ENCODE assay signal across 1 cellular context in the genomic region with DNA sequence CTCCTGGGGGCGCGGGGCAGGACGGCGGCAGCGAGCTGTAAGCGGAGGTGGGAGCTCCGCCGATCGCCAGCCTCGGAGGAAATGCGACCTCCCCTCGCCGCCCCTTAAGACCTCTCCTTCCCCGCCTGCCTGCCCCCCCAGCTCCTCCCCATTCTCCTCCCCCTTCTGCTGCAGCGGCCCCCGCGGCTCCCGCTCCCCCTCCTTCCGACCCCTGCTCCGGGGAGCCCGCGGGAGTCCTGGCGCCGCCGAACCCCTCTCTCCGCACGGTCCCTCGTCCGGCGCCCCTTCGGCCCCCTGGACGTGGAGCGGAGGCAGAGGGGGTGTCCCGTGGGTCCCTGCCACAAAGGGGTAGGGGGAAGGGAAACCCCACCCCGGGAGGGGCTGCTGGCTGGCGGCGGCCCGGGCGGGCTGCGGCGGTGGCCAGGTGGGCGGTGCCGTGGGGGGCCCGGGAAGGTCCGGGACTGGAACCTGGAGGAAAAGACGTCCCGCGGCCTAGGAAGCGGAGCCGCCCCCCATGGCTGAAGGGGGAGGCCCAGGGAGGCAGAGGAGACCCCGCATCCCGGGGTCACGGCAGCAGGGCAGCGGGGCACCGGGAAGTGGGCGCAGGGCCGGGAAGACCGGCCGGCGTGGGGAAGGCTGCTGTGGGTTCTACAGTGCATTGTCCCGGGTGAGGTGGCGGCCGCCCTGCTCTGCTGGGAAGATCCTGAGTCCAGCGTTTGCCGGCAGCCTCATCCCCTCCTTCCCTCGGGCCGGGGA.
A peak's percentile ranks its signal among the peaks of the same experiment; 100 is the strongest.
TF ChIP-seq lines count a peak whose summit lies in the region.

A gene with protein sequence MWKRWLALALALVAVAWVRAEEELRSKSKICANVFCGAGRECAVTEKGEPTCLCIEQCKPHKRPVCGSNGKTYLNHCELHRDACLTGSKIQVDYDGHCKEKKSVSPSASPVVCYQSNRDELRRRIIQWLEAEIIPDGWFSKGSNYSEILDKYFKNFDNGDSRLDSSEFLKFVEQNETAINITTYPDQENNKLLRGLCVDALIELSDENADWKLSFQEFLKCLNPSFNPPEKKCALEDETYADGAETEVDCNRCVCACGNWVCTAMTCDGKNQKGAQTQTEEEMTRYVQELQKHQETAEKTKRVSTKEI (minus strand): TSS at position 79 of the 756 bp plus-strand sequence. CDS start 246 bp downstream, outside the sequence.

TF ChIP-seq in HEK293, 187 proteins besides CTCF, POLR2A, EP300 and RAD21 (continued from another document):
- TF ChIP-seq, protein P1, sequence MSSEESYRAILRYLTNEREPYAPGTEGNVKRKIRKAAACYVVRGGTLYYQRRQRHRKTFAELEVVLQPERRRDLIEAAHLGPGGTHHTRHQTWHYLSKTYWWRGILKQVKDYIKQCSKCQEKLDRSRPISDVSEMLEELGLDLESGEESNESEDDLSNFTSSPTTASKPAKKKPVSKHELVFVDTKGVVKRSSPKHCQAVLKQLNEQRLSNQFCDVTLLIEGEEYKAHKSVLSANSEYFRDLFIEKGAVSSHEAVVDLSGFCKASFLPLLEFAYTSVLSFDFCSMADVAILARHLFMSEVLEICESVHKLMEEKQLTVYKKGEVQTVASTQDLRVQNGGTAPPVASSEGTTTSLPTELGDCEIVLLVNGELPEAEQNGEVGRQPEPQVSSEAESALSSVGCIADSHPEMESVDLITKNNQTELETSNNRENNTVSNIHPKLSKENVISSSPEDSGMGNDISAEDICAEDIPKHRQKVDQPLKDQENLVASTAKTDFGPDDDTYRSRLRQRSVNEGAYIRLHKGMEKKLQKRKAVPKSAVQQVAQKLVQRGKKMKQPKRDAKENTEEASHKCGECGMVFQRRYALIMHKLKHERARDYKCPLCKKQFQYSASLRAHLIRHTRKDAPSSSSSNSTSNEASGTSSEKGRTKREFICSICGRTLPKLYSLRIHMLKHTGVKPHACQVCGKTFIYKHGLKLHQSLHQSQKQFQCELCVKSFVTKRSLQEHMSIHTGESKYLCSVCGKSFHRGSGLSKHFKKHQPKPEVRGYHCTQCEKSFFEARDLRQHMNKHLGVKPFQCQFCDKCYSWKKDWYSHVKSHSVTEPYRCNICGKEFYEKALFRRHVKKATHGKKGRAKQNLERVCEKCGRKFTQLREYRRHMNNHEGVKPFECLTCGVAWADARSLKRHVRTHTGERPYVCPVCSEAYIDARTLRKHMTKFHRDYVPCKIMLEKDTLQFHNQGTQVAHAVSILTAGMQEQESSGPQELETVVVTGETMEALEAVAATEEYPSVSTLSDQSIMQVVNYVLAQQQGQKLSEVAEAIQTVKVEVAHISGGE (tag by site-specific recombination; conservative IDR thresholded peaks at IDR 0.05; ENCODE audit: low read depth), result 0 out of 2 replicates have a peak, but pooled peaks have one; percentile 5
- TF ChIP-seq ZNF701 (tag by site-specific recombination; IDR thresholded peaks at IDR 0.05), result no peak
